In genomic region chr5:177303925-177304391, GRCh38 we compare ENCODE assay signal across 8 cellular contexts. TPM values are rescaled to one million over a fixed set of nuclear protein-coding genes. Genes with fewer than 3 reads are reported as not detected.
A peak's percentile ranks its signal among the peaks of the same experiment; 100 is the strongest.
DNase-seq lines count a peak whose midpoint lies in the region; ATAC-seq and TF ChIP-seq lines count a peak whose summit lies in the region.

No MANE protein-coding gene starts in this region.

- 1% methylated on average over 24 of the region's 25 CpGs; no CpG with 5 or more reads in 1 of the 2 donors for WGBS in transverse colon (ENCODE audit: low coverage in 1 of 2), 2 donors

- H3K27me3 ChIP-seq in CD4-positive, CD25-positive, alpha-beta regulatory T cell (ENCODE audit: control insufficient read depth, insufficient read depth, low read length) = no peaks in the 10 kb centered on the region
- H3K27me3 ChIP-seq in left lung (no peaks in the 10 kb centered on the region), transverse colon (no peaks in the 10 kb centered on the region)

- peaks cover 21 to 78% (median 53%) of the 10 kb centered on the region in 4 donors for H3K4me1 Mint-ChIP-seq in CD4-positive, CD25-positive, alpha-beta regulatory T cell

- peak overlapping the region; percentile 92 to 99 (median 95) for H3K4me3 Mint-ChIP-seq in CD4-positive, CD25-positive, alpha-beta regulatory T cell

- DNase-seq in CD4-positive, CD25-positive, alpha-beta regulatory T cell = peak in 1 of 3 donors; percentile 45
- no peak for DNase-seq in astrocyte of the cerebellum (ENCODE audit: low read depth)
- DNase-seq in left lung = no peak
- DNase-seq in transverse colon = no peak
- DNase-seq in NCI-H2171 treated with DMSO at 0.1 percent for 48 hours (lab: John Stamatoyannopoulos, UW) = no peak
- DNase-seq in NCI-H2196 treated with DMSO at 0.1 percent for 48 hours (lab: John Stamatoyannopoulos, UW; ENCODE audit: unreplicated experiment) = no peak
- DNase-seq in SKM-1 treated with dmso at 0.1 percent for 144 hours (lab: John Stamatoyannopoulos, UW; ENCODE audit: unreplicated experiment) = no peak

- H3K9me3 ChIP-seq in CD4-positive, CD25-positive, alpha-beta regulatory T cell (ENCODE audit: control insufficient read depth in 2 of 2, low read length in 2 of 2) = no peaks in the 10 kb centered on the region
- H3K9me3 ChIP-seq in left lung (no peaks in the 10 kb centered on the region), transverse colon (no peaks in the 10 kb centered on the region)

- peak overlapping the region; percentile 70 for H3K27ac ChIP-seq in CD4-positive, CD25-positive, alpha-beta regulatory T cell (ENCODE audit: insufficient read depth, low read length, poor library complexity, severe bottlenecking)
- H3K27ac ChIP-seq in left lung (peak overlapping the region; percentile 76 to 89), transverse colon (peak overlapping the region; percentile 89 to 92 (median 91))

- H3K9me3 Mint-ChIP-seq in CD4-positive, CD25-positive, alpha-beta regulatory T cell = no peaks in the 10 kb centered on the region

- H3K36me3 ChIP-seq in CD4-positive, CD25-positive, alpha-beta regulatory T cell (ENCODE audit: control insufficient read depth, insufficient read depth, low read length) = peaks cover 17% of the 10 kb centered on the region
- H3K36me3 ChIP-seq in left lung = peaks cover 0 to 42% of the 10 kb centered on the region in 2 donors
- H3K36me3 ChIP-seq in transverse colon = no peaks in the 10 kb centered on the region

- no peak for TF ChIP-seq EP300 in transverse colon (IDR thresholded peaks at IDR 0.05; ENCODE audit: low read depth)

- peaks cover 62% of the 10 kb centered on the region for H3K4me1 ChIP-seq in CD4-positive, CD25-positive, alpha-beta regulatory T cell (ENCODE audit: control insufficient read depth, insufficient read depth, low read length, poor library complexity, severe bottlenecking)
- H3K4me1 ChIP-seq in left lung (peaks cover 39 to 87% of the 10 kb centered on the region in 2 donors), transverse colon (peaks cover 40 to 58% (median 51%) of the 10 kb centered on the region in 4 donors)

- TF ChIP-seq CTCF in astrocyte of the cerebellum (IDR thresholded peaks at IDR 0.05; ENCODE audit: low read depth, low read length, missing control alignments) = no peak
- no peak for TF ChIP-seq CTCF in left lung (IDR thresholded peaks at IDR 0.05)
- no peak for TF ChIP-seq CTCF in transverse colon (IDR thresholded peaks at IDR 0.05)

- peaks cover 12% of the 10 kb centered on the region for H3K36me3 Mint-ChIP-seq in CD4-positive, CD25-positive, alpha-beta regulatory T cell

- peaks cover 4% of the 10 kb centered on the region for H3K27me3 Mint-ChIP-seq in CD4-positive, CD25-positive, alpha-beta regulatory T cell

- no peak for TF ChIP-seq POLR2A in transverse colon (IDR thresholded peaks at IDR 0.05)

- no peak for ATAC-seq in CD4-positive, CD25-positive, alpha-beta regulatory T cell (ENCODE audit: low read depth in 2 of 2)
- ATAC-seq in HG03066 (IDR thresholded peaks at IDR 0.05; ENCODE audit: low read depth, unreplicated experiment) = peak; percentile 1
- no peak for ATAC-seq in left lung

- peak overlapping the region; percentile 91 to 95 (median 95) for H3K27ac Mint-ChIP-seq in CD4-positive, CD25-positive, alpha-beta regulatory T cell

- in situ Hi-C loops in astrocyte of the cerebellum (cut with HindIII; ENCODE audit: low sequenced_read_pairs) (no loop called here), transverse colon (cut with MboI; ENCODE audit: low pct_ligation_motif_present in 1 of 4, low pct_unique_long_range_greater_than_20kb in 1 of 4, low sequenced_read_pairs in 3 of 4) (loop anchor here in 1 of 4 donors (25.0 kb wide), 1 partner anchor 158 kb away; the partner anchor contains the start of gene DBN1)

- H3K4me3 ChIP-seq in CD4-positive, CD25-positive, alpha-beta regulatory T cell (ENCODE audit: low read depth, low read length) = peak overlapping the region; percentile 91
- H3K4me3 ChIP-seq in astrocyte of the cerebellum (ENCODE audit: low read depth, low read length) (peak overlapping the region; percentile 64), left lung (peak overlapping the region; percentile 92 to 99), transverse colon (peak overlapping the region; percentile 59 to 86 (median 85))

- intact Hi-C loops in left lung (cut with DNase I) = no loop called here
- intact Hi-C loops in transverse colon (cut with DNase I; ENCODE audit: low total_unique reads) = no loop called here

RNA-seq across cellular contexts. Expression of gene PRELID1, which starts 0.4 kb away (rescaled TPM):
- 60.6 TPM for total RNA-seq in CD4-positive, CD25-positive, alpha-beta regulatory T cell
- 100 to 1,000 TPM; 185 to 210 (median 192) TPM for polyA plus RNA-seq in CD4-positive, CD25-positive, alpha-beta regulatory T cell
- total RNA-seq in left lung (100 to 1,000 TPM in 1 of 2 donors, 10 to 100 TPM in 1; 87.8 to 154 TPM), transverse colon (100 to 1,000 TPM in 3 of 4 donors, 10 to 100 TPM in 1; 52.1 to 192 (median 142) TPM)

RNA-seq across cellular contexts. Expression of gene RAB24, which starts 0.4 kb away (rescaled TPM):
- 15.3 TPM for total RNA-seq in CD4-positive, CD25-positive, alpha-beta regulatory T cell
- 10 to 100 TPM in 2 of 4 donors, 1 to 10 TPM in 2; 5.1 to 12.8 (median 10.1) TPM for polyA plus RNA-seq in CD4-positive, CD25-positive, alpha-beta regulatory T cell
- total RNA-seq in left lung (10 to 100 TPM; 30.3 to 36.2 TPM), transverse colon (10 to 100 TPM; 38.2 to 68.1 (median 51.8) TPM)

RNA-seq across cellular contexts. Expression of gene MXD3, which starts 7.7 kb away (rescaled TPM):
- total RNA-seq in CD4-positive, CD25-positive, alpha-beta regulatory T cell = 8.7 TPM
- polyA plus RNA-seq in CD4-positive, CD25-positive, alpha-beta regulatory T cell = 1 to 10 TPM in 1 of 4 donors, under 1 TPM in 3; 0.36 to 2.8 (median 0.84) TPM
- total RNA-seq in left lung (10 to 100 TPM; 10.8 to 12.4 TPM), transverse colon (100 to 1,000 TPM in 1 of 4 donors, 10 to 100 TPM in 3; 10.8 to 257 (median 21.7) TPM)

RNA-seq across cellular contexts. Expression of gene LMAN2, which starts 47.5 kb away (rescaled TPM):
- 77.9 TPM for total RNA-seq in CD4-positive, CD25-positive, alpha-beta regulatory T cell
- 100 to 1,000 TPM; 227 to 289 (median 240) TPM for polyA plus RNA-seq in CD4-positive, CD25-positive, alpha-beta regulatory T cell
- total RNA-seq in left lung = 100 to 1,000 TPM; 133 to 155 TPM
- 100 to 1,000 TPM; 236 to 322 (median 293) TPM for total RNA-seq in transverse colon

RNA-seq across cellular contexts. Expression of gene RGS14, which starts 53.8 kb away (rescaled TPM):
- 93.3 TPM for total RNA-seq in CD4-positive, CD25-positive, alpha-beta regulatory T cell
- 10 to 100 TPM; 40.1 to 59.8 (median 52.7) TPM for polyA plus RNA-seq in CD4-positive, CD25-positive, alpha-beta regulatory T cell
- total RNA-seq in left lung (10 to 100 TPM; 14.2 to 28.2 TPM), transverse colon (10 to 100 TPM; 16.5 to 49.6 (median 24.4) TPM)
